ENCODE assay signal across 32 cellular contexts in the genomic region with DNA sequence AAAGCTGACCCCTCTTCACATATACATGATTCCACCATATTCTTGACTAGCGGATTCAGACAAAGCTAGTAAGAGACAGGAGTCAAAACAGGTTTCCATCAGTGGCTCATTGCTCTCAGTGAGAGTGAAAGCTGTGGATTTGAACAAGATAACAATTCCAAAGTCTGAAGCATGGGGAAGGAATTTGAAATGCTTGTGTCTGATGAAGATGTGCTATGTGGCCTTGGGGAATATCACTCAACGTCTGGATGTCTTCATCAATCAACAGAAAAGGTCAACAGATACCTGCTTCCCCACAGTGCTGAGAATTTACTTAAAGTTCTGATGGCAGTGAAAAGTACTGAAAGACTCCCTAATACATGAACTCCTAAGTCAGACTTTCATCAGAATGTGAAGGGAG.
"Had no signal": no experiment of that assay in that cellular context is flagged by ENCODE, and none has a peak within 500 bp of the region (broad histone marks: within the 10 kb centered on the region; RNA-seq: fewer than 3 reads in every experiment).

No MANE protein-coding gene starts in this region.

- H3K4me1 ChIP-seq: body of pancreas, breast epithelium had no signal

- H3K4me3 ChIP-seq: adrenal gland, body of pancreas, breast epithelium, K562, Peyer's patch had no signal

- H3K4me1 Mint-ChIP-seq: activated CD4-positive, alpha-beta T cell treated with anti-CD3 and anti-CD28 coated beads for 36 hours; activated CD4-positive, alpha-beta T cell treated with anti-CD3 and anti-CD28 coated beads, Interleukin-2, amount 10 ng/mL, durations not matched to agents 7 days and 5 days had no signal

- H3K27me3 ChIP-seq: adrenal gland, body of pancreas, breast epithelium, Peyer's patch had no signal

- H3K9me3 Mint-ChIP-seq: activated CD4-positive, alpha-beta T cell treated with anti-CD3 and anti-CD28 coated beads, Interleukin-2, amount 10 ng/mL, durations not matched to agents 7 days and 5 days; activated naive CD4-positive, alpha-beta T cell treated with anti-CD3 and anti-CD28 coated beads for 36 hours; activated naive CD4-positive, alpha-beta T cell treated with anti-CD3 and anti-CD28 coated beads, Interleukin-2, amount 50 U/mL, for 72 hours; activated T-cell treated with anti-CD3 and anti-CD28 coated beads, Interleukin-2, amount 50 U/mL, for 24 hours; activated T-helper 2 cell treated with anti-CD3 and anti-CD28 coated beads, Interferon-gamma antibody, Interleukin-2, Interleukin-4, amounts not matched to agents 10 μg/mL and 5 μg/mL and 100 μg/mL, durations not matched to agents 14 hours and 24 hours and 36 hours; T-helper 2 cell treated with Interferon-gamma antibody and Interleukin-4, amounts not matched to agents 5 μg/mL and 100 μg/mL, for 36 hours; WTC11 had no signal

- H3K36me3 Mint-ChIP-seq: activated naive CD4-positive, alpha-beta T cell treated with anti-CD3 and anti-CD28 coated beads, Interleukin-2, amount 50 U/mL, for 72 hours; WTC11 had no signal

- H3K9me3 ChIP-seq: adrenal gland, body of pancreas, breast epithelium, Peyer's patch had no signal

- ATAC-seq: activated CD4-positive, alpha-beta T cell treated with anti-CD3 and anti-CD28 coated beads for 36 hours; activated CD4-positive, CD25-positive, alpha-beta regulatory T cell treated with anti-CD3 and anti-CD28 coated beads, Interleukin-2, amount 50 U/mL, for 24 hours; activated CD8-positive, alpha-beta T cell treated with anti-CD3 and anti-CD28 coated beads, Interleukin-2, amount 10 ng/mL, durations not matched to agents 7 days and 5 days; activated naive CD4-positive, alpha-beta T cell treated with anti-CD3 and anti-CD28 coated beads, Interleukin-2, amount 50 U/mL, for 72 hours; body of pancreas; K562; PC-3; WTC11 had no signal

- H3K27ac ChIP-seq: adrenal gland, body of pancreas, breast epithelium, Peyer's patch had no signal

- H3K36me3 ChIP-seq: adrenal gland, breast epithelium, Peyer's patch had no signal

- DNase-seq: activated CD4-positive, alpha-beta T cell treated with anti-CD3 and anti-CD28 coated beads for 36 hours; activated CD4-positive, alpha-beta T cell treated with anti-CD3 and anti-CD28 coated beads, Interleukin-2, amount 10 ng/mL, durations not matched to agents 7 days and 5 days; activated CD4-positive, alpha-beta T cell treated with anti-CD3 and anti-CD28 coated beads, Interleukin-2, amount 50 U/mL, for 48 hours; activated CD8-positive, alpha-beta T cell treated with anti-CD3 and anti-CD28 coated beads, Interleukin-2, amount 10 ng/mL, durations not matched to agents 7 days and 5 days; activated gamma-delta T cell; activated naive CD4-positive, alpha-beta T cell treated with anti-CD3 and anti-CD28 coated beads for 36 hours; activated T-cell treated with anti-CD3 and anti-CD28 coated beads, Interleukin-2, amount 50 U/mL, for 24 hours; adrenal gland; body of pancreas; Karpas-422; MV-4-11; NCI-H1092; NCI-H1436 treated with DMSO at 0.1 percent for 48 hours; NCI-H1694 treated with DMSO at 0.1 percent for 48 hours; NCI-H2029; NCI-H510A; NCI-H526; NCI-H748 treated with DMSO at 0.1 percent for 48 hours; NK-92 treated with Interleukin-12 subunit alpha and Interleukin-12 subunit beta, amount 100 ng/mL, for 24 hours; PC-3; Peyer's patch; RPMI8226; SIG-M5; SW 1271 had no signal

- FAIRE-seq: astrocyte, K562 had no signal

- H3K27ac Mint-ChIP-seq: activated CD4-positive, alpha-beta T cell treated with anti-CD3 and anti-CD28 coated beads for 36 hours; activated CD4-positive, alpha-beta T cell treated with anti-CD3 and anti-CD28 coated beads, Interleukin-2, amount 10 ng/mL, durations not matched to agents 7 days and 5 days; activated CD8-positive, alpha-beta T cell treated with anti-CD3 and anti-CD28 coated beads, Interleukin-2, amount 10 ng/mL, durations not matched to agents 7 days and 5 days; activated naive CD4-positive, alpha-beta T cell treated with anti-CD3 and anti-CD28 coated beads for 36 hours; activated naive CD4-positive, alpha-beta T cell treated with anti-CD3 and anti-CD28 coated beads, Interleukin-2, amount 50 U/mL, for 72 hours; activated T-cell treated with anti-CD3 and anti-CD28 coated beads, Interleukin-2, amount 50 U/mL, for 24 hours; activated T-helper 2 cell treated with anti-CD3 and anti-CD28 coated beads, Interferon-gamma antibody, Interleukin-2, Interleukin-4, amounts not matched to agents 10 μg/mL and 5 μg/mL and 100 μg/mL, durations not matched to agents 14 hours and 24 hours and 36 hours; T-helper 2 cell treated with Interferon-gamma antibody and Interleukin-4, amounts not matched to agents 5 μg/mL and 100 μg/mL, for 36 hours; WTC11 had no signal

- H3K4me3 Mint-ChIP-seq: activated CD4-positive, alpha-beta T cell treated with anti-CD3 and anti-CD28 coated beads for 36 hours; activated CD4-positive, alpha-beta T cell treated with anti-CD3 and anti-CD28 coated beads, Interleukin-2, amount 10 ng/mL, durations not matched to agents 7 days and 5 days; activated CD8-positive, alpha-beta T cell treated with anti-CD3 and anti-CD28 coated beads, Interleukin-2, amount 10 ng/mL, durations not matched to agents 7 days and 5 days; activated naive CD4-positive, alpha-beta T cell treated with anti-CD3 and anti-CD28 coated beads for 36 hours; activated T-cell treated with anti-CD3 and anti-CD28 coated beads, Interleukin-2, amount 50 U/mL, for 24 hours; T-helper 2 cell treated with Interferon-gamma antibody and Interleukin-4, amounts not matched to agents 5 μg/mL and 100 μg/mL, for 36 hours; WTC11 had no signal

- H3K27me3 Mint-ChIP-seq: activated CD4-positive, alpha-beta T cell treated with anti-CD3 and anti-CD28 coated beads for 36 hours; activated CD4-positive, alpha-beta T cell treated with anti-CD3 and anti-CD28 coated beads, Interleukin-2, amount 10 ng/mL, durations not matched to agents 7 days and 5 days; activated T-cell treated with anti-CD3 and anti-CD28 coated beads, Interleukin-2, amount 50 U/mL, for 24 hours had no signal
